In genomic region chr1:209641216-209642181, GRCh38 we compare ENCODE assay signal across 10 cellular contexts. TPM values are rescaled to one million over a fixed set of nuclear protein-coding genes. Genes with fewer than 3 reads are reported as not detected.
DNase-seq lines count a peak whose midpoint lies in the region; ATAC-seq and TF ChIP-seq lines count a peak whose summit lies in the region.
"Had no signal": no experiment of that assay in that cellular context is flagged by ENCODE, and none has a peak within 500 bp of the region (broad histone marks: within the 10 kb centered on the region; RNA-seq: fewer than 3 reads in every experiment).

No MANE protein-coding gene starts in this region.

- no peaks in the 10 kb centered on the region for H3K9me3 Mint-ChIP-seq in nephron progenitor cell
- no peaks in the 10 kb centered on the region for H3K9me3 Mint-ChIP-seq in neural progenitor cell

- no peak overlapping the region for H3K4me2 ChIP-seq in neural progenitor cell

- no peaks in the 10 kb centered on the region for H3K27me3 ChIP-seq in neural progenitor cell
- H3K27me3 ChIP-seq: SJSA1 had no signal

- 29% methylated on average over 10 of the region's 10 CpGs for WGBS in urinary bladder

- DNase-seq in anterior cingulate cortex (lab: John Stamatoyannopoulos, UW) (peak in 55 of 58 donors; percentile 13 to 93 (median 77)), Right ventricle myocardium inferior (ENCODE audit: missing footprints) (peak; percentile 94), nephron progenitor cell (no peak), neural progenitor cell (ENCODE audit: low spot score) (no peak), HuH-7 (ENCODE audit: low spot score) (no peak)

- H3K9ac ChIP-seq in neural progenitor cell: no peak overlapping the region

- peaks cover 29% of the 10 kb centered on the region for H3K4me1 Mint-ChIP-seq in nephron progenitor cell
- peaks cover 9% of the 10 kb centered on the region for H3K4me1 Mint-ChIP-seq in neural progenitor cell

- H3K9me3 ChIP-seq in neural progenitor cell (ENCODE audit: low read depth): no peaks in the 10 kb centered on the region
- H3K9me3 ChIP-seq: neutrophil, SJSA1 had no signal

- intact Hi-C loops in Right ventricle myocardium inferior (cut with DNase I): loop anchor here (2.0 to 5.0 kb wide), 2 partner anchors 51 to 101 kb away; no protein-coding TSS in a partner anchor

- H3K36me3 Mint-ChIP-seq in nephron progenitor cell (ENCODE audit: low read depth) (no peaks in the 10 kb centered on the region), neural progenitor cell (no peaks in the 10 kb centered on the region)

- ATAC-seq in Right ventricle myocardium inferior: peak; percentile 93
- no peak for ATAC-seq in HG03354 (IDR thresholded peaks at IDR 0.05; ENCODE audit: poor library complexity, severe bottlenecking, unreplicated experiment)
- no peak for ATAC-seq in HG03432 (IDR thresholded peaks at IDR 0.05; ENCODE audit: unreplicated experiment)

- H3K4me1 ChIP-seq in urinary bladder (ENCODE audit: insufficient read depth): peaks cover 1% of the 10 kb centered on the region
- H3K4me1 ChIP-seq in neural progenitor cell: no peaks in the 10 kb centered on the region

- H3K27me3 Mint-ChIP-seq in nephron progenitor cell (ENCODE audit: low read depth, poor library complexity) (peaks cover 17% of the 10 kb centered on the region), neural progenitor cell (ENCODE audit: insufficient read depth, low read depth) (peaks cover 3% of the 10 kb centered on the region)

- H3K4me3 Mint-ChIP-seq in nephron progenitor cell: no peak overlapping the region
- no peak overlapping the region for H3K4me3 Mint-ChIP-seq in neural progenitor cell

- H3K79me2 ChIP-seq in neural progenitor cell (ENCODE audit: low read depth): no peaks in the 10 kb centered on the region

- TF ChIP-seq CTCF in nephron progenitor cell (IDR thresholded peaks at IDR 0.05): no peak
- no peak for TF ChIP-seq CTCF in neural progenitor cell (IDR thresholded peaks at IDR 0.05)

- no peaks in the 10 kb centered on the region for H4K20me1 ChIP-seq in neural progenitor cell (ENCODE audit: low read depth)

- H3F3A ChIP-seq in neural progenitor cell (ENCODE audit: low read depth): no peaks in the 10 kb centered on the region

- H3K36me3 ChIP-seq in urinary bladder (ENCODE audit: insufficient read depth) (no peaks in the 10 kb centered on the region), neural progenitor cell (no peaks in the 10 kb centered on the region)
- H3K36me3 ChIP-seq: neutrophil, SJSA1 had no signal

- H3K27ac Mint-ChIP-seq in nephron progenitor cell (peak overlapping the region; percentile 89), neural progenitor cell (no peak overlapping the region)

- H3K4me3 ChIP-seq in urinary bladder (ENCODE audit: low read depth, low read length) (no peak overlapping the region), neural progenitor cell (no peak overlapping the region)
- H3K4me3 ChIP-seq: SJSA1 had no signal

- H3K27ac ChIP-seq in urinary bladder (ENCODE audit: low read depth) (peak overlapping the region; percentile 2), neural progenitor cell (no peak overlapping the region)
- H3K27ac ChIP-seq: neutrophil, SJSA1 had no signal

- H2AFZ ChIP-seq in neural progenitor cell (replicated peaks): no peak overlapping the region

RNA-seq across cellular contexts. Expression of gene LAMB3, which starts 10.7 kb away (rescaled TPM):
- total RNA-seq in Right ventricle myocardium inferior (5.9 TPM), urinary bladder (15.3 TPM), neural progenitor cell (ENCODE audit: low replicate concordance) (0.19 TPM in 1 of 2 replicates, not detected in the other)
- 13.3 TPM for polyA plus RNA-seq in urinary bladder

RNA-seq across cellular contexts. Expression of gene G0S2, which starts 33.7 kb away (rescaled TPM):
- total RNA-seq in Right ventricle myocardium inferior (460 TPM), urinary bladder (17.0 TPM), neural progenitor cell (ENCODE audit: low replicate concordance) (0.93 TPM in 1 of 2 replicates, not detected in the other)
- polyA plus RNA-seq in urinary bladder: 94.9 TPM
- total RNA-seq: SJSA1 had no signal

RNA-seq across cellular contexts. Expression of gene CAMK1G, which starts 58.0 kb away (rescaled TPM):
- total RNA-seq in Right ventricle myocardium inferior (not detected), urinary bladder (0.95 TPM), neural progenitor cell (ENCODE audit: low replicate concordance) (3.6 and 4.3 TPM in 2 replicates)
- 0.11 TPM for polyA plus RNA-seq in urinary bladder

Comparison
In these comparisons a context has a peak if more than half of its experiments do, and no peak if none do; other contexts are left out.
1. DNase-seq: peak in anterior cingulate cortex (55 of 58) and Right ventricle myocardium inferior (single experiment); none in nephron progenitor cell (single experiment), neural progenitor cell (single experiment) and HuH-7 (single experiment).
2. RNA of gene G0S2, which starts 33.7 kb away (total RNA-seq): 460 TPM in Right ventricle myocardium inferior (single experiment); 17.0 TPM in urinary bladder (single experiment) and 0.93 TPM in neural progenitor cell; every median in the first group is over 10 times any median in the second.